Comparison of ENCODE assay signal across 8 cellular contexts in the genomic region with DNA sequence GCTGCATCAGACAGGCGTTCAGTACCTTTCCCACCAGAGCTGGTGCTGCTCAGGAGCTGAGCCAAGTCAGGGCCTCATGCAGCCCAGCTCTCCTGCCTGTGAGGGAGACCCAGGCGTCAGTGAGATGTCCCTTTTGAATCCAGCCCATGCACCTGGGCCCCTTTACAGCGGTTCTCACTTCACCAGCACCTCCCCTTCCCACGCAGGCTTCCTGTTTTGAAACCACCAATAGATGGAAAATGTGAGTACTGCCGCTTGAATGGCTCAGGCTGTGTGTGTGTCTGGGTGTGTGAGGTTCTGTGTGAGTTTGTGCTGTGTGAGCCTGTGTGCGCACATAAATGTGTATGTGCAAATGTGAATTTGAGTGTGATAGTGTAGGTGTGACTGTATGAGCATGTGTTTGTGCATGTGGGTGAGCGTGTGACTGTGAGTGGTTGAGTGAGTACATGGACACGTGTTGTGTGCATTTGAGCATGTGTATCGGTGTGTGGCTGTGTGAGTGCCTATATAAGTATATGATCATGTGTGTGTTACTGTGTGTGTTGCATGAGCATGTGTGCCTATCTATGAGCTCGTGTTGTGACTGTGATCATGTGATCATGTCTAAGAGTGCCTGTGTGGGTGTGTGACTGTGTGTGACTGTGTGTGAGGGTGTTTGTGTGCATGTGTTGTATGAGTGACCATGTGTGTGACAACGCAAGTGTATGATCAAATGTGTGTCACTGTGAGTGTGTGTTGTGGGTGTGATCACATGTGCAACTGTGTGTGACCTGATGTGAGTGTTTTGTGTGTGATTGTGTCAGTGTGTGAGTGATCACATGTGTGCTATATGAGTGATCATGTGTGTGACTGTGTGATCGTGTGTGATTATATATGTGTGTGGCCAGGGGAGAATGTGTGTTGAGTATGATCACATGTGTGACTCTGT.
DNase-seq lines count a peak whose midpoint lies in the region; ATAC-seq and TF ChIP-seq lines count a peak whose summit lies in the region.

No MANE protein-coding gene starts in this region.

- peak overlapping the region; percentile 20 for H3K27ac ChIP-seq in colonic mucosa

- no peaks in the 10 kb centered on the region for H3K9me3 ChIP-seq in colonic mucosa
- no peaks in the 10 kb centered on the region for H3K9me3 ChIP-seq in BE2C

- ATAC-seq in GM18868 (IDR thresholded peaks at IDR 0.05; ENCODE audit: unreplicated experiment) (peak; percentile 40), HG03139 (IDR thresholded peaks at IDR 0.05; ENCODE audit: unreplicated experiment) (peak; percentile 29)

- no peaks in the 10 kb centered on the region for H3K36me3 ChIP-seq in colonic mucosa
- no peaks in the 10 kb centered on the region for H3K36me3 ChIP-seq in BE2C

- no peaks in the 10 kb centered on the region for H3K27me3 ChIP-seq in colonic mucosa
- peaks cover 3% of the 10 kb centered on the region for H3K27me3 ChIP-seq in BE2C

- intact Hi-C loops in colonic mucosa (cut with DNase I) = no loop called here

- H3K4me1 ChIP-seq in colonic mucosa (peaks cover 5% of the 10 kb centered on the region), BE2C (no peaks in the 10 kb centered on the region)

- H3K4me3 ChIP-seq in colonic mucosa = no peak overlapping the region
- H3K4me3 ChIP-seq in BE2C (ENCODE audit: low read depth, low read length) = no peak overlapping the region

- DNase-seq in activated CD4-positive, CD25-positive, alpha-beta regulatory T cell (lab: John Stamatoyannopoulos, UW) = peak; percentile 34 to 50 (median 41)
- DNase-seq in colonic mucosa (peak; percentile 44), COLO829 (ENCODE audit: low spot score) (no peak), NCI-H82 treated with DMSO at 0.1 percent for 48 hours (lab: John Stamatoyannopoulos, UW; ENCODE audit: unreplicated experiment) (no peak), BE2C (no peak)
- peak; percentile 58 for DNase-seq in stimulated activated CD8-positive, alpha-beta memory T cell treated with anti-CD3 and anti-CD28 coated beads, Interleukin-12 subunit alpha, Interleukin-12 subunit beta, amount 100 ng/mL, for 24 hours (ENCODE audit: extremely low read depth)

- TF ChIP-seq CTCF in colonic mucosa (IDR thresholded peaks at IDR 0.05) (no peak), BE2C (IDR thresholded peaks at IDR 0.05; ENCODE audit: low read depth, low read length) (no peak)

- H3K9ac ChIP-seq in colonic mucosa (ENCODE audit: low read depth in 2 of 2, low read length in 2 of 2) = no peak overlapping the region

Comparison
In these comparisons a context has a peak if more than half of its experiments do, and no peak if none do; other contexts are left out.
1. DNase-seq: peak in activated CD4-positive, CD25-positive, alpha-beta regulatory T cell (4 of 4), colonic mucosa (single experiment) and stimulated activated CD8-positive, alpha-beta memory T cell treated with anti-CD3 and anti-CD28 coated beads, Interleukin-12 subunit alpha, Interleukin-12 subunit beta, amount 100 ng/mL, for 24 hours (single experiment); none in COLO829 (single experiment), NCI-H82 treated with DMSO at 0.1 percent for 48 hours (single experiment) and BE2C (single experiment).